Comparison of ENCODE assay signal across 27 cellular contexts in the genomic region with DNA sequence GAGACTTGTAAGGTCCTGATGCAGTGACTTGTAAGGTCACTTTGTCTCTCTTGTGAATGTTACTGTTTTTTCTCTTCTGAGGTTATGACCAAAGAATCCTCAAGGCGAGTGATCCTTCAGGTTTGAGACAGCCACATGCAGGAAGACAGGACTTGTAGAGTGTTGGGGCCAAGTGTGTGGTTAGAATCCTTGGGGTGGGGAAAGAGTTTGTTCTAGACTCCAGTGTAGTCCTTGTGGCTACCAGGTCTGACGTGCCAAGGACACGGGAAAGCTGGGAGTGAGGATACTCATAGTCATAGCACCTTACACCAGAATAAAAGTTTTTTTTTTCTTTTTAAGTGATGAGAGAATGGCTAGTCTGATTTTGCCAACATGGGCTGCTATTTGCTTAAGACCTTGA.
"Had no signal": no experiment of that assay in that cellular context is flagged by ENCODE, and none has a peak within 500 bp of the region (broad histone marks: within the 10 kb centered on the region; RNA-seq: fewer than 3 reads in every experiment).

No MANE protein-coding gene starts in this region.

- H3K9me3 Mint-ChIP-seq: activated T-cell treated with anti-CD3 and anti-CD28 coated beads, Interleukin-2, amount 50 U/mL, for 4 hours; activated T-helper 17 cell treated with anti-CD3 and anti-CD28 coated beads, Interleukin-2, amount 50 U/mL, for 72 hours; natural killer cell; T-cell had no signal

- H3K9me3 ChIP-seq: psoas muscle had no signal

- DNase-seq: activated CD4-positive, alpha-beta T cell treated with anti-CD3 and anti-CD28 coated beads for 4 hours; activated CD4-positive, alpha-beta T cell treated with anti-CD3 and anti-CD28 coated beads, Interleukin-2, amount 50 U/mL, for 4 hours; activated gamma-delta T cell treated with Interleukin-2 at 50 U/mL for 16 hours; activated naive CD4-positive, alpha-beta T cell treated with anti-CD3 and anti-CD28 coated beads, Interleukin-2, amount 50 U/mL, for 16 hours; activated T-cell treated with anti-CD3 and anti-CD28 coated beads, Interleukin-2, amount 50 U/mL, for 4 hours; dorsolateral prefrontal cortex; effector memory CD4-positive, alpha-beta T cell; erythroblast; head of caudate nucleus; kidney glomerular epithelial cell; mesendoderm; natural killer cell; occipital lobe; sigmoid colon; stimulated activated CD4-positive, alpha-beta T cell treated with anti-CD3 and anti-CD28 coated beads, Interleukin-15, amount 100 ng/mL, for 24 hours; stimulated activated CD4-positive, alpha-beta T cell treated with anti-CD3 and anti-CD28 coated beads, Interleukin-2, amount 100 ng/mL, for 24 hours; stimulated activated naive CD4-positive, alpha-beta T cell; T-cell had no signal

- H3K36me3 ChIP-seq: neural progenitor cell had no signal

- H3K27ac Mint-ChIP-seq: activated T-helper 17 cell treated with anti-CD3 and anti-CD28 coated beads, Interleukin-2, amount 50 U/mL, for 72 hours; natural killer cell; neural progenitor cell had no signal

- H3K4me1 Mint-ChIP-seq: neural progenitor cell had no signal

- H3K4me3 ChIP-seq: coronary artery, dorsolateral prefrontal cortex, lung, neural progenitor cell, psoas muscle, sigmoid colon, suprapubic skin, tibial nerve had no signal

- H3K4me3 Mint-ChIP-seq: activated T-cell treated with anti-CD3 and anti-CD28 coated beads, Interleukin-2, amount 50 U/mL, for 4 hours; activated T-helper 17 cell treated with anti-CD3 and anti-CD28 coated beads, Interleukin-2, amount 50 U/mL, for 72 hours; natural killer cell; neural progenitor cell; T-cell had no signal

- H3K27me3 Mint-ChIP-seq: activated T-helper 17 cell treated with anti-CD3 and anti-CD28 coated beads, Interleukin-2, amount 50 U/mL, for 72 hours; T-cell had no signal

- H3K4me1 ChIP-seq: neural progenitor cell had no signal

- H3K36me3 Mint-ChIP-seq: natural killer cell had no signal

- ATAC-seq: activated T-cell treated with anti-CD3 and anti-CD28 coated beads, Interleukin-2, amount 50 U/mL, for 4 hours; activated T-helper 17 cell treated with anti-CD3 and anti-CD28 coated beads, Interleukin-2, amount 50 U/mL, for 72 hours; left lobe of liver; natural killer cell; T-cell had no signal

- H3K27ac ChIP-seq: coronary artery, dorsolateral prefrontal cortex, neural progenitor cell, parathyroid adenoma, psoas muscle, sigmoid colon, suprapubic skin, tibial nerve had no signal

- H3K27me3 ChIP-seq: dorsolateral prefrontal cortex, neural progenitor cell, sigmoid colon, suprapubic skin, tibial nerve had no signal
